In the genomic region with DNA sequence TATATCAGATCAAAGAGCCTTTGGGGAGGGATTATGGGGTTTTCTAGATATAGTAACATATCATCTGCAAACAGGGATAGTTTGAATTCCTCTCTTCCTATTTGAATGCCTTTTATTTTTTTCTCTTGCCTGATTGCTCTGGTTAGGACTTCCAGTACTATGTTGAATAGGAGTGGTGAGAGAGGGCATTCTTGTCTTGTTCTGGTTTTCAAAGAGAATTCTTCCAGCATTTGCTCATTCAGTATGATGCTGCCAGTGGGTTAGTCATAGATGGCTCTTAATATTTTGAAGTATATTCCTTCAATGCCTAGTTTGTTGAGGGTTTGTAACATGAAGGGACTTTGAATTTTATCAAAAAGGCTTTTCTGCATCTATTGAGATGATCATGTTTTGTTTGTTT, we compare ENCODE assay signal across 26 cellular contexts. TPM values are rescaled to one million over a fixed set of nuclear protein-coding genes. Genes with fewer than 3 reads are reported as not detected.
DNase-seq lines count a peak whose midpoint lies in the region; ATAC-seq, FAIRE-seq and TF ChIP-seq lines count a peak whose summit lies in the region.
"Had no signal": no experiment of that assay in that cellular context is flagged by ENCODE, and none has a peak within 500 bp of the region (broad histone marks: within the 10 kb centered on the region; RNA-seq: fewer than 3 reads in every experiment).

No MANE protein-coding gene starts in this region.

- no peaks in the 10 kb centered on the region for H3K79me2 ChIP-seq in smooth muscle cell (ENCODE audit: low read depth)

- H3K4me1 ChIP-seq in smooth muscle cell (ENCODE audit: low read depth) (no peaks in the 10 kb centered on the region), gastroesophageal sphincter (no peaks in the 10 kb centered on the region)
- H3K4me1 ChIP-seq: right lobe of liver, SJSA1, thyroid gland had no signal

- peaks cover 4% of the 10 kb centered on the region; the same call in 1 of the 2 replicates for H3K9me3 Mint-ChIP-seq in HFFc6
- H3K9me3 Mint-ChIP-seq: activated T-cell treated with anti-CD3 and anti-CD28 coated beads, Interleukin-2, amount 50 U/mL, for 24 hours; stimulated activated naive CD8-positive, alpha-beta T cell treated with anti-CD3 and anti-CD28 coated beads, Interleukin-15, Interleukin-2, amounts not matched to agents 100 ng/mL and 50 ng/mL, for 24 hours had no signal

- H3K27me3 ChIP-seq in smooth muscle cell (ENCODE audit: low read depth): no peaks in the 10 kb centered on the region
- no peaks in the 10 kb centered on the region for H3K27me3 ChIP-seq in gastroesophageal sphincter
- H3K27me3 ChIP-seq: right lobe of liver, SJSA1, thyroid gland had no signal

- H3K4me1 Mint-ChIP-seq in HFFc6 (ENCODE audit: low read depth): peaks cover 6% of the 10 kb centered on the region; the same call in 1 of the 2 replicates
- H3K4me1 Mint-ChIP-seq: CD4-positive, CD25-positive, alpha-beta regulatory T cell had no signal

- no peaks in the 10 kb centered on the region for H3F3A ChIP-seq in smooth muscle cell (ENCODE audit: low read depth)

- DNase-seq in HFFc6: peak; percentile 72
- DNase-seq in amniotic epithelial cell (ENCODE audit: low read depth): peak; percentile 1
- peak; percentile 16 for DNase-seq in fibroblast of peridontal ligament (ENCODE audit: extremely low read depth)
- DNase-seq in smooth muscle cell (lab: John Stamatoyannopoulos, UW; ENCODE audit: unreplicated experiment): no peak
- DNase-seq in globus pallidus (ENCODE audit: low spot score): no peak
- DNase-seq in GM19239 (ENCODE audit: insufficient read length, low spot score): no peak
- DNase-seq: activated CD8-positive, alpha-beta memory T cell treated with anti-CD3 and anti-CD28 coated beads for 24 hours; activated T-cell treated with anti-CD3 and anti-CD28 coated beads, Interleukin-2, amount 50 U/mL, for 24 hours; amniotic stem cell; CD4-positive, CD25-positive, alpha-beta regulatory T cell; central memory CD4-positive, alpha-beta T cell; dorsolateral prefrontal cortex; islet precursor cell; KG1; NCI-H1436 treated with DMSO at 0.1 percent for 48 hours; posterior cingulate gyrus; right lobe of liver; stimulated activated CD4-positive, alpha-beta T cell treated with anti-CD3 and anti-CD28 coated beads, Interleukin-15, amount 100 ng/mL, for 24 hours; T-helper 1 cell; thyroid gland had no signal

- H3K9me3 ChIP-seq in smooth muscle cell (replicated peaks; ENCODE audit: low read depth) (no peaks in the 10 kb centered on the region), gastroesophageal sphincter (no peaks in the 10 kb centered on the region)
- H3K9me3 ChIP-seq: right lobe of liver, SJSA1, thyroid gland had no signal

- no peak for TF ChIP-seq CTCF in HFFc6 (IDR thresholded peaks at IDR 0.05)
- TF ChIP-seq CTCF in smooth muscle cell (IDR thresholded peaks at IDR 0.05; ENCODE audit: borderline replicate concordance, insufficient read depth, poor library complexity, severe bottlenecking): no peak
- TF ChIP-seq CTCF in gastroesophageal sphincter (IDR thresholded peaks at IDR 0.05): no peak

- TF ChIP-seq POLR2A in gastroesophageal sphincter (IDR thresholded peaks at IDR 0.05): no peak

- H4K20me1 ChIP-seq in smooth muscle cell (ENCODE audit: low read depth): no peaks in the 10 kb centered on the region

- ATAC-seq in gastroesophageal sphincter: no peak
- ATAC-seq: Panc1, right lobe of liver had no signal

- no peak overlapping the region for H3K9ac ChIP-seq in smooth muscle cell (ENCODE audit: low read depth)

- H3K27ac ChIP-seq in smooth muscle cell (ENCODE audit: low read depth) (peak overlapping the region; percentile 42), gastroesophageal sphincter (no peak overlapping the region)
- H3K27ac ChIP-seq: dorsolateral prefrontal cortex, right lobe of liver, SJSA1, thyroid gland had no signal

- H3K36me3 ChIP-seq in smooth muscle cell (ENCODE audit: low read depth) (no peaks in the 10 kb centered on the region), gastroesophageal sphincter (no peaks in the 10 kb centered on the region)
- H3K36me3 ChIP-seq: right lobe of liver, SJSA1, thyroid gland had no signal

- peak overlapping the region; percentile 22 for H3K27ac Mint-ChIP-seq in HFFc6
- H3K27ac Mint-ChIP-seq: activated T-cell treated with anti-CD3 and anti-CD28 coated beads, Interleukin-2, amount 50 U/mL, for 24 hours; CD4-positive, CD25-positive, alpha-beta regulatory T cell; stimulated activated naive CD8-positive, alpha-beta T cell treated with anti-CD3 and anti-CD28 coated beads, Interleukin-15, Interleukin-2, amounts not matched to agents 100 ng/mL and 50 ng/mL, for 24 hours had no signal

- H3K4me3 Mint-ChIP-seq in HFFc6: no peak overlapping the region
- H3K4me3 Mint-ChIP-seq: activated T-cell treated with anti-CD3 and anti-CD28 coated beads, Interleukin-2, amount 50 U/mL, for 24 hours; CD4-positive, CD25-positive, alpha-beta regulatory T cell; stimulated activated naive CD8-positive, alpha-beta T cell treated with anti-CD3 and anti-CD28 coated beads, Interleukin-15, Interleukin-2, amounts not matched to agents 100 ng/mL and 50 ng/mL, for 24 hours had no signal

- H3K27me3 Mint-ChIP-seq in HFFc6 (ENCODE audit: insufficient read depth): no peaks in the 10 kb centered on the region; the same call in 1 of the 2 replicates
- H3K27me3 Mint-ChIP-seq: CD4-positive, CD25-positive, alpha-beta regulatory T cell; stimulated activated naive CD8-positive, alpha-beta T cell treated with anti-CD3 and anti-CD28 coated beads, Interleukin-15, Interleukin-2, amounts not matched to agents 100 ng/mL and 50 ng/mL, for 24 hours had no signal

- no peak for FAIRE-seq in GM19239 (lab: Jason Lieb, UNC)
- FAIRE-seq: frontal cortex, HTR-8/SVneo had no signal

- no peak overlapping the region for H3K4me2 ChIP-seq in smooth muscle cell

- no peak for TF ChIP-seq EP300 in gastroesophageal sphincter (IDR thresholded peaks at IDR 0.05)

- no peak overlapping the region for H2AFZ ChIP-seq in smooth muscle cell (ENCODE audit: low read depth)

- H3K36me3 Mint-ChIP-seq in HFFc6 (ENCODE audit: low read depth): no peaks in the 10 kb centered on the region; the same call in 1 of the 2 replicates
- H3K36me3 Mint-ChIP-seq: CD4-positive, CD25-positive, alpha-beta regulatory T cell had no signal

- H3K4me3 ChIP-seq in smooth muscle cell (no peak overlapping the region), gastroesophageal sphincter (no peak overlapping the region)
- H3K4me3 ChIP-seq: dorsolateral prefrontal cortex, right lobe of liver, SJSA1, thyroid gland had no signal

RNA-seq across cellular contexts. Expression of a gene that starts 25.6 kb away (rescaled TPM):
- 10 to 100 TPM; 15.0 to 16.7 (median 15.5) TPM for total RNA-seq in HFFc6 (2021; fragmentation: NEBNext Ultra II Directional; extraction: Animal tissue kit (Norgen Biotek cat#: 25700))
- total RNA-seq in smooth muscle cell: 20.6 and 30.7 TPM in 2 replicates
- polyA plus RNA-seq in smooth muscle cell: 8.6 and 9.7 TPM in 2 replicates
- total RNA-seq in gastroesophageal sphincter: 10 to 100 TPM; 44.7 to 83.7 (median 69.6) TPM

Comparison
In these comparisons a context has a peak if more than half of its experiments do, and no peak if none do; other contexts are left out.
1. DNase-seq: peak in HFFc6 (single experiment), amniotic epithelial cell (single experiment) and fibroblast of peridontal ligament (single experiment); none in smooth muscle cell (single experiment), globus pallidus (single experiment) and GM19239 (single experiment).